1 cellular context compared by ENCODE assay signal in the genomic region with DNA sequence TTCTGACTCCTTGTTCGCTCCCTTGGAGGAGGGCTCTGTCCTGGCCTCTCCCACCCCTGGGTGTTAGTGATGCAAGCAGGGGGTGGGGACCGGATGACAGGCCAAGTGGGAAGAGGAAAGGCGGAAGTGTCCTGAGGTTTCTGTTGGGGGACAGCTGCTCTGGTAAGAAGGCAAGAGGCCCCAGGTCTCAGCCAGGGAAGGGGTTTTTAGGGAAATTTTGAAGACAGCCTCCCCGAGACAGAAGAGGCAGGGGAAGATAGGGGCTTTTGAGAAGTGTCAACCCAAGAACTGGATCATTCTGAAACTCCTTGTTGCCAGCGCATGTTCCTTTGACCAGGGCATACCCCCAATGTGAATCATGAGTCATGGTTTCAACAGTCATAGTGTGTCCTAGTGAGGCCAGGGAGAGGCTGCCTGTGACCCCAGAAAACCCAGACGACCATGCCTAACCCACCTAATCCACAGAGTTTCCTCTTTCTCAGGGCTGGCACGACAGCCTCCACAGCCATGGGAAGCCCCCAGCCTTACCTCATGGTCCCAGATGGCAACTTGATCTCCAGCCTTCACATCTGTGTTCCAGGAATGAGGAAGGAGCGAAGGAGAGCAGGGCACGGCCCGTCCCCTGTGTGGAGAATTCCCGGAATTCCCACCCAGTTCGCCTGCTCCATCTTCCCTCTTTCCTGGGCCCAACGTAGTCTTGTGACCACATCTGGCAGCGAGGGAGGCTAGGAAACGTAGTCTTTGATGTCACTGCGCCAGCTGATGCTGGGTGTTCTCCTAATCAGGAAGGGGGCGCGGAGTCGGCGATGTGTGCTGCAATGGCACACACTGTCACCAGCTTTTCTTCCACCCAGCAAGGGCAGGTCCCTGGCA.
A peak's percentile ranks its signal among the peaks of the same experiment; 100 is the strongest.
TF ChIP-seq lines count a peak whose summit lies in the region.

No MANE protein-coding gene starts in this region.

TF ChIP-seq in K562, 482 proteins besides CTCF, POLR2A, EP300 and RAD21 (continued from another document and continues in another):
- TF ChIP-seq ZNF318 (IDR thresholded peaks at IDR 0.05; ENCODE audit: borderline replicate concordance in 1 of 2, low read depth in 1 of 2): no peak
- no peak for TF ChIP-seq TAF1 (IDR thresholded peaks at IDR 0.05; ENCODE audit: control insufficient read depth, extremely low read depth, insufficient read depth, low read length, severe bottlenecking)
- no peak for TF ChIP-seq NFYB (IDR thresholded peaks at IDR 0.05; ENCODE audit: extremely low read depth, insufficient read length)
- TF ChIP-seq TFAM (CRISPR knock-in tag; conservative IDR thresholded peaks at IDR 0.05): no peak
- TF ChIP-seq HSF4 (CRISPR knock-in tag; IDR thresholded peaks at IDR 0.05; ENCODE audit: borderline replicate concordance): no peak
- TF ChIP-seq, protein P1, sequence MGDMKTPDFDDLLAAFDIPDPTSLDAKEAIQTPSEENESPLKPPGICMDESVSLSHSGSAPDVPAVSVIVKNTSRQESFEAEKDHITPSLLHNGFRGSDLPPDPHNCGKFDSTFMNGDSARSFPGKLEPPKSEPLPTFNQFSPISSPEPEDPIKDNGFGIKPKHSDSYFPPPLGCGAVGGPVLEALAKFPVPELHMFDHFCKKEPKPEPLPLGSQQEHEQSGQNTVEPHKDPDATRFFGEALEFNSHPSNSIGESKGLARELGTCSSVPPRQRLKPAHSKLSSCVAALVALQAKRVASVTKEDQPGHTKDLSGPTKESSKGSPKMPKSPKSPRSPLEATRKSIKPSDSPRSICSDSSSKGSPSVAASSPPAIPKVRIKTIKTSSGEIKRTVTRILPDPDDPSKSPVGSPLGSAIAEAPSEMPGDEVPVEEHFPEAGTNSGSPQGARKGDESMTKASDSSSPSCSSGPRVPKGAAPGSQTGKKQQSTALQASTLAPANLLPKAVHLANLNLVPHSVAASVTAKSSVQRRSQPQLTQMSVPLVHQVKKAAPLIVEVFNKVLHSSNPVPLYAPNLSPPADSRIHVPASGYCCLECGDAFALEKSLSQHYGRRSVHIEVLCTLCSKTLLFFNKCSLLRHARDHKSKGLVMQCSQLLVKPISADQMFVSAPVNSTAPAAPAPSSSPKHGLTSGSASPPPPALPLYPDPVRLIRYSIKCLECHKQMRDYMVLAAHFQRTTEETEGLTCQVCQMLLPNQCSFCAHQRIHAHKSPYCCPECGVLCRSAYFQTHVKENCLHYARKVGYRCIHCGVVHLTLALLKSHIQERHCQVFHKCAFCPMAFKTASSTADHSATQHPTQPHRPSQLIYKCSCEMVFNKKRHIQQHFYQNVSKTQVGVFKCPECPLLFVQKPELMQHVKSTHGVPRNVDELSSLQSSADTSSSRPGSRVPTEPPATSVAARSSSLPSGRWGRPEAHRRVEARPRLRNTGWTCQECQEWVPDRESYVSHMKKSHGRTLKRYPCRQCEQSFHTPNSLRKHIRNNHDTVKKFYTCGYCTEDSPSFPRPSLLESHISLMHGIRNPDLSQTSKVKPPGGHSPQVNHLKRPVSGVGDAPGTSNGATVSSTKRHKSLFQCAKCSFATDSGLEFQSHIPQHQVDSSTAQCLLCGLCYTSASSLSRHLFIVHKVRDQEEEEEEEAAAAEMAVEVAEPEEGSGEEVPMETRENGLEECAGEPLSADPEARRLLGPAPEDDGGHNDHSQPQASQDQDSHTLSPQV (IDR thresholded peaks at IDR 0.05): peak; percentile 48; the same call in 1 of the 2 replicates
- TF ChIP-seq TOE1 (IDR thresholded peaks at IDR 0.05; ENCODE audit: borderline replicate concordance): no peak
- TF ChIP-seq TOE1 (CRISPR knock-in tag; IDR thresholded peaks at IDR 0.05; ENCODE audit: borderline replicate concordance, low read depth): no peak
- no peak for TF ChIP-seq USF2 (CRISPR knock-in tag; IDR thresholded peaks at IDR 0.05)
- no peak for TF ChIP-seq TAL1 (IDR thresholded peaks at IDR 0.05)
- TF ChIP-seq, protein P2, sequence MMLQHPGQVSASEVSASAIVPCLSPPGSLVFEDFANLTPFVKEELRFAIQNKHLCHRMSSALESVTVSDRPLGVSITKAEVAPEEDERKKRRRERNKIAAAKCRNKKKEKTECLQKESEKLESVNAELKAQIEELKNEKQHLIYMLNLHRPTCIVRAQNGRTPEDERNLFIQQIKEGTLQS (IDR thresholded peaks at IDR 0.05): peak; percentile 61
- TF ChIP-seq, protein P2 (CRISPR knock-in tag; conservative IDR thresholded peaks at IDR 0.05): no peak
- no peak for TF ChIP-seq POLR2AphosphoS2 (IDR thresholded peaks at IDR 0.05; ENCODE audit: low read length)
- TF ChIP-seq RFX7 (CRISPR knock-in tag; IDR thresholded peaks at IDR 0.05): no peak
- TF ChIP-seq ZBTB26 (CRISPR knock-in tag; IDR thresholded peaks at IDR 0.05): no peak
- peak; percentile 25 for TF ChIP-seq POLR2B (IDR thresholded peaks at IDR 0.05; ENCODE audit: low read depth, partially characterized antibody)
- no peak for TF ChIP-seq PPARD (CRISPR knock-in tag; IDR thresholded peaks at IDR 0.05)
- peak; percentile 21 to 34; a peak in 2 of 4 replicates for TF ChIP-seq NRF1 (conservative IDR thresholded peaks at IDR 0.05 in 1 of 2, IDR thresholded peaks at IDR 0.05 in 1 of 2)
